18 cellular contexts compared by ENCODE assay signal in genomic region chr17:28476076-28476475, GRCh38. TPM values are rescaled to one million over a fixed set of nuclear protein-coding genes. Genes with fewer than 3 reads are reported as not detected.
DNase-seq lines count a peak whose midpoint lies in the region; ATAC-seq, FAIRE-seq and TF ChIP-seq lines count a peak whose summit lies in the region.
"Had no signal": no experiment of that assay in that cellular context is flagged by ENCODE, and none has a peak within 500 bp of the region (broad histone marks: within the 10 kb centered on the region; RNA-seq: fewer than 3 reads in every experiment).

No MANE protein-coding gene starts in this region.

- no peak overlapping the region for H3K4me3 ChIP-seq in A549
- H3K4me3 ChIP-seq in colonic mucosa, result no peak overlapping the region

- no peak for TF ChIP-seq EP300 in A549 (IDR thresholded peaks at IDR 0.05)

- H3K4me1 ChIP-seq in A549 (peaks cover 22% of the 10 kb centered on the region), colonic mucosa (peaks cover 6% of the 10 kb centered on the region)

- intact Hi-C loops in colonic mucosa (cut with DNase I), result no loop called here
- intact Hi-C loops in sciatic nerve (cut with DNase I), result no loop called here

- H3K27me3 ChIP-seq in colonic mucosa, result no peaks in the 10 kb centered on the region

- no peak overlapping the region; a peak in 1 of 6 replicates for H3K27ac ChIP-seq in A549
- H3K27ac ChIP-seq in C4-2B, result peak overlapping the region; percentile 65
- peak overlapping the region; percentile 72 for H3K27ac ChIP-seq in colonic mucosa
- H3K27ac ChIP-seq: KMS-11 had no signal

- peak overlapping the region; percentile 57; the same call in 1 of the 3 replicates for H3K4me2 ChIP-seq in A549
- H3K4me2 ChIP-seq: KMS-11 had no signal

- POLR2A ChIA-PET in A549 (lab: Yijun Ruan, JAX), result no interaction called here

- no peaks in the 10 kb centered on the region for H3K9me3 ChIP-seq in A549
- no peaks in the 10 kb centered on the region for H3K9me3 ChIP-seq in colonic mucosa

- 80% methylated on average over 8 of the region's 8 CpGs for WGBS in A549 (ENCODE audit: missing lambda C conversion rate)

- DNase-seq in A549 (ENCODE audit: low read depth in 1 of 2, low spot score in 1 of 2), result no peak
- no peak for DNase-seq in colonic mucosa
- DNase-seq in sciatic nerve (ENCODE audit: low spot score), result peak; percentile 28
- no peak for DNase-seq in CD1c-positive myeloid dendritic cell (ENCODE audit: extremely low spot score)
- no peak for DNase-seq in SIG-M5 treated with dmso at 0.1 percent for 504 hours (lab: John Stamatoyannopoulos, UW; ENCODE audit: unreplicated experiment)
- DNase-seq: C1 segment of cervical spinal cord, COR-L47, H9, NCI-H1092 treated with DMSO at 0.1 percent for 48 hours, NCI-H1694 treated with DMSO at 0.1 percent for 48 hours, NCI-H446 treated with DMSO at 0.1 percent for 48 hours, NCI-H82, SHP77 had no signal

- ATAC-seq in A549 (no peak), sciatic nerve (no peak)
- no peak for ATAC-seq in activated CD4-positive, CD25-positive, alpha-beta regulatory T cell treated with anti-CD3 and anti-CD28 coated beads, Interleukin-2, amount 50 U/mL, for 24 hours

- TF ChIP-seq POLR2A in A549 (IDR thresholded peaks at IDR 0.05; ENCODE audit: low read length), result no peak

- peak overlapping the region in 1 of 2 donors; percentile 12 for H3K9ac ChIP-seq in colonic mucosa (ENCODE audit: low read depth in 2 of 2, low read length in 2 of 2)
- H3K9ac ChIP-seq: KMS-11 had no signal

- TF ChIP-seq RAD21 in A549 (conservative IDR thresholded peaks at IDR 0.05 in 1 of 2, IDR thresholded peaks at IDR 0.05 in 1 of 2), result no peak

- CTCF ChIA-PET in A549 (lab: Yijun Ruan, JAX), result interaction anchor here (1.2 to 7.7 kb wide), 2 partner anchors 9 to 18 kb away, joined by 3 to 47 read pairs; no protein-coding TSS in a partner anchor

- no peak for FAIRE-seq in A549 (lab: Jason Lieb, UNC)
- FAIRE-seq: RCC 7860 had no signal

- no peak for TF ChIP-seq CTCF in A549 (IDR thresholded peaks at IDR 0.05)
- TF ChIP-seq CTCF in C4-2B (conservative IDR thresholded peaks at IDR 0.05), result no peak
- no peak for TF ChIP-seq CTCF in colonic mucosa (IDR thresholded peaks at IDR 0.05)

- no peaks in the 10 kb centered on the region for H3K36me3 ChIP-seq in colonic mucosa

TF ChIP-seq in A549, 52 proteins besides CTCF, POLR2A, EP300 and RAD21:
- TF ChIP-seq, protein P1, sequence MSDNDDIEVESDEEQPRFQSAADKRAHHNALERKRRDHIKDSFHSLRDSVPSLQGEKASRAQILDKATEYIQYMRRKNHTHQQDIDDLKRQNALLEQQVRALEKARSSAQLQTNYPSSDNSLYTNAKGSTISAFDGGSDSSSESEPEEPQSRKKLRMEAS (IDR thresholded peaks at IDR 0.05), result no peak
- TF ChIP-seq GATA3 (IDR thresholded peaks at IDR 0.05; ENCODE audit: borderline replicate concordance) (no peak), HES2 (IDR thresholded peaks at IDR 0.05) (no peak), POLR2AphosphoS2 (conservative IDR thresholded peaks at IDR 0.05; ENCODE audit: low read length) (no peak), RNF2 (IDR thresholded peaks at IDR 0.05; ENCODE audit: borderline replicate concordance, low read depth) (no peak), HEYL (CRISPR knock-in tag; IDR thresholded peaks at IDR 0.05) (no peak), SMC3 (IDR thresholded peaks at IDR 0.05) (no peak), EHF (CRISPR knock-in tag; IDR thresholded peaks at IDR 0.05) (no peak), RCOR1 (IDR thresholded peaks at IDR 0.05; ENCODE audit: low read depth, low read length) (no peak), NFE2L2 (conservative IDR thresholded peaks at IDR 0.05; ENCODE audit: low read length) (no peak), ZFP36 (IDR thresholded peaks at IDR 0.05; ENCODE audit: borderline replicate concordance, partially characterized antibody) (no peak), ZSCAN20 (CRISPR knock-in tag; IDR thresholded peaks at IDR 0.05) (no peak), BHLHE40 (IDR thresholded peaks at IDR 0.05; ENCODE audit: low read depth, low read length) (no peak), TFCP2L1 (CRISPR knock-in tag; IDR thresholded peaks at IDR 0.05) (no peak), HDAC2 (IDR thresholded peaks at IDR 0.05) (no peak), USF2 (IDR thresholded peaks at IDR 0.05) (no peak), FOSB (CRISPR knock-in tag; IDR thresholded peaks at IDR 0.05) (no peak), SREBF2 (IDR thresholded peaks at IDR 0.05) (no peak)
- TF ChIP-seq, protein P2, sequence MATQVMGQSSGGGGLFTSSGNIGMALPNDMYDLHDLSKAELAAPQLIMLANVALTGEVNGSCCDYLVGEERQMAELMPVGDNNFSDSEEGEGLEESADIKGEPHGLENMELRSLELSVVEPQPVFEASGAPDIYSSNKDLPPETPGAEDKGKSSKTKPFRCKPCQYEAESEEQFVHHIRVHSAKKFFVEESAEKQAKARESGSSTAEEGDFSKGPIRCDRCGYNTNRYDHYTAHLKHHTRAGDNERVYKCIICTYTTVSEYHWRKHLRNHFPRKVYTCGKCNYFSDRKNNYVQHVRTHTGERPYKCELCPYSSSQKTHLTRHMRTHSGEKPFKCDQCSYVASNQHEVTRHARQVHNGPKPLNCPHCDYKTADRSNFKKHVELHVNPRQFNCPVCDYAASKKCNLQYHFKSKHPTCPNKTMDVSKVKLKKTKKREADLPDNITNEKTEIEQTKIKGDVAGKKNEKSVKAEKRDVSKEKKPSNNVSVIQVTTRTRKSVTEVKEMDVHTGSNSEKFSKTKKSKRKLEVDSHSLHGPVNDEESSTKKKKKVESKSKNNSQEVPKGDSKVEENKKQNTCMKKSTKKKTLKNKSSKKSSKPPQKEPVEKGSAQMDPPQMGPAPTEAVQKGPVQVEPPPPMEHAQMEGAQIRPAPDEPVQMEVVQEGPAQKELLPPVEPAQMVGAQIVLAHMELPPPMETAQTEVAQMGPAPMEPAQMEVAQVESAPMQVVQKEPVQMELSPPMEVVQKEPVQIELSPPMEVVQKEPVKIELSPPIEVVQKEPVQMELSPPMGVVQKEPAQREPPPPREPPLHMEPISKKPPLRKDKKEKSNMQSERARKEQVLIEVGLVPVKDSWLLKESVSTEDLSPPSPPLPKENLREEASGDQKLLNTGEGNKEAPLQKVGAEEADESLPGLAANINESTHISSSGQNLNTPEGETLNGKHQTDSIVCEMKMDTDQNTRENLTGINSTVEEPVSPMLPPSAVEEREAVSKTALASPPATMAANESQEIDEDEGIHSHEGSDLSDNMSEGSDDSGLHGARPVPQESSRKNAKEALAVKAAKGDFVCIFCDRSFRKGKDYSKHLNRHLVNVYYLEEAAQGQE (IDR thresholded peaks at IDR 0.05), result no peak

RNA-seq across cellular contexts. Expression of gene SLC13A2, which starts 2.6 kb away (rescaled TPM):
- polyA plus RNA-seq in A549 (2011; rRNA removed), result 0.06 and 0.16 TPM in 2 replicates
- polyA plus RNA-seq in A549 (2012; cell fraction: cytosol; rRNA removed), result 0.03 TPM in 1 of 2 replicates, not detected in the other
- not detected in 2 replicates for polyA plus RNA-seq in A549 (2012; cell fraction: nucleus; rRNA removed)
- polyA plus RNA-seq in A549 (2017; fragmentation: RNase III; extraction: RNeasy Plus Mini Kit Qiagen cat#74134 plus additional on column Dnase treatment), result not detected in 3 replicates
- 0.15 and 0.25 TPM in 2 replicates for polyA minus RNA-seq in A549 (2011; rRNA and poly(A)+ RNA removed)
- 10 to 100 TPM; 24.7 to 40.5 TPM for total RNA-seq in colonic mucosa
- total RNA-seq in sciatic nerve, result not detected
- total RNA-seq: H9, MCF 10A had no signal

RNA-seq across cellular contexts. Expression of gene FOXN1, which starts 30.1 kb away (rescaled TPM):
- not detected in 2 replicates for polyA plus RNA-seq in A549 (2011; rRNA removed)
- polyA plus RNA-seq in A549 (2012; cell fraction: cytosol; rRNA removed), result not detected in 2 replicates
- polyA plus RNA-seq in A549 (2012; cell fraction: nucleus; rRNA removed), result not detected in 2 replicates
- polyA plus RNA-seq in A549 (2017; fragmentation: RNase III; extraction: RNeasy Plus Mini Kit Qiagen cat#74134 plus additional on column Dnase treatment), result not detected in 3 replicates
- polyA minus RNA-seq in A549 (2011; rRNA and poly(A)+ RNA removed), result not detected in 2 replicates
- under 1 TPM in 1 of 2 donors, not detected in 1; 0.32 TPM for total RNA-seq in colonic mucosa
- not detected for total RNA-seq in sciatic nerve
- total RNA-seq: H9, MCF 10A had no signal

Comparison
In these comparisons a context has a peak if more than half of its experiments do, and no peak if none do; other contexts are left out.
1. H3K27ac ChIP-seq: peak in C4-2B (single experiment) and colonic mucosa (single experiment); none in A549 (0 of 2).
2. RNA of gene SLC13A2, which starts 2.6 kb away (total RNA-seq): 24.7 to 40.5 TPM in colonic mucosa; not detected in sciatic nerve (single experiment); every median in the first group is over 10 times any median in the second.